Comparison of ENCODE assay signal across 8 cellular contexts in the genomic region with DNA sequence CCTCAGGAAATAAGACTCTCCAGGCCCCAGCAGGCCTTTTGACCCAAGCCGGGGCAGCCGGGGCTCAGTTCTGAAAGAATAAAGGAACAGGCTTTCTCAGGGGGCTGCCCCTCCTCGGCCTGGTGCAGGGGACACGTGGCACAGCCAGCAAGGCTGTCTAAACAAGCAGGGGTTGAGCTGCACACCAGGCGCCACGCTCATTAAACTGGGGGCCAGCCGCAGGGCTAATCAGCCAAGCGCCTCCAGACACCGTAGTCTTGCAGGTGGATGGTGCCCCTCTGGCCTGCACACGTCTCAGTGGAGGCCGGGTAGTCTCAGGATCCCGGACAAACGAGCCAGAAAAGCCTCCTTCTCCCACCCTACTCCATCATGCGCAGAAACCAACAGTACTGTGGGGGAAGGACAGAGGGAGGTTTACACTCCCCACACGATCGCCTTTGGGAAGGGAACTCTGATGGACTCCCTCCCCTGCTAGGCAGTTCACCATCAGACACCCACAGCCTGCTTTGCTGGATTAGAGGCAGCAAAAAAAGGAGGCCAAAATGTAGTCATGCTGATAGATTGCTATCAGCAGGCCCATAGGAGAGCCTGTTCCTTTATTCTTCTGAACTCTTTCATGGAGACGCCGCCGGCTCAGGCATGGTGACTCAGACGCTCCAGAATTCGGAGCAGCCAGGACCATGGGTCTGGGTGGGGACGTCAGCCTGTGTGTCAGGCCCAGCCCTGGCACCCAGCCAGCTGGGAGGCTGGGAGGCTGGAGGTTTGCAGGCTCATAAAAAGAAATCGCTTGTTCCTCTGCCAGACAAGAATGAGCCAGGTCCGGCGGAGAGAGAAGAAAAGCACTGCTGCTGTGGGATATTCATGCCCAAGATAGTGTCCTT.
DNase-seq lines count a peak whose midpoint lies in the region; ATAC-seq lines count a peak whose summit lies in the region.

No MANE protein-coding gene starts in this region.

- no peaks in the 10 kb centered on the region for H3K36me3 ChIP-seq in H7 (replicated peaks; ENCODE audit: control insufficient read depth, insufficient read depth, low read length)

- H3K27me3 ChIP-seq in H7 (ENCODE audit: control insufficient read depth, insufficient read depth, low read length): no peaks in the 10 kb centered on the region

- DNase-seq in ACHN (peak; percentile 85), LHCN-M2 (ENCODE audit: low read depth) (peak; percentile 89), astrocyte of the hippocampus (ENCODE audit: low read depth, low spot score) (peak; percentile 97), islet precursor cell (peak; percentile 100), superior temporal gyrus (ENCODE audit: extremely low spot score) (peak; percentile 25), H7 (no peak)

- ATAC-seq in GM21723 (IDR thresholded peaks at IDR 0.05; ENCODE audit: unreplicated experiment) (no peak), HG02981 (IDR thresholded peaks at IDR 0.05; ENCODE audit: unreplicated experiment) (no peak)

- no peak overlapping the region for H3K4me3 ChIP-seq in H7 (ENCODE audit: insufficient read depth, low read depth, low read length)

- in situ Hi-C loops in ACHN (cut with HindIII; ENCODE audit: low pct_ligation_motif_present, low pct_unique_long_range_greater_than_20kb, low sequenced_read_pairs): no loop called here
